10 cellular contexts compared by ENCODE assay signal in genomic region chr17:60258313-60258712, GRCh38.
"Had no signal": no experiment of that assay in that cellular context is flagged by ENCODE, and none has a peak within 500 bp of the region (broad histone marks: within the 10 kb centered on the region; RNA-seq: fewer than 3 reads in every experiment).

No MANE protein-coding gene starts in this region.

- H3K36me3 ChIP-seq: HAP-1 had no signal

- H3K27ac Mint-ChIP-seq: HFFc6 had no signal

- H3K9me3 ChIP-seq: HAP-1 had no signal

- H3K9ac ChIP-seq: GM23248, KMS-11 had no signal

- DNase-seq: GM23248, H7, HFFc6, IMR-90, KBM-7 had no signal

- H3K9me3 Mint-ChIP-seq: HFFc6 had no signal

- H3K4me3 ChIP-seq: GM23248, HAP-1 had no signal

- H3K4me3 Mint-ChIP-seq: HFFc6 had no signal

- H3K27ac ChIP-seq: GM23248, HL-60, KMS-11 had no signal

- FAIRE-seq: H1 had no signal

- ATAC-seq: HCT116 had no signal
